In genomic region chr15:85479071-85479647, GRCh38 we compare ENCODE assay signal across 8 cellular contexts.
DNase-seq lines count a peak whose midpoint lies in the region; ATAC-seq and TF ChIP-seq lines count a peak whose summit lies in the region.

No MANE protein-coding gene starts in this region.

- H3K4me3 Mint-ChIP-seq in effector memory CD8-positive, alpha-beta T cell = no peak overlapping the region

- no peaks in the 10 kb centered on the region for H3K27me3 ChIP-seq in RWPE2 (ENCODE audit: insufficient read depth, poor library complexity, severe bottlenecking)

- H3K27ac Mint-ChIP-seq in effector memory CD8-positive, alpha-beta T cell = peak overlapping the region in 1 of 2 donors; percentile 72

- no peaks in the 10 kb centered on the region for H3K9me3 ChIP-seq in RWPE2 (ENCODE audit: severe bottlenecking)

- TF ChIP-seq CTCF in RWPE2 (IDR thresholded peaks at IDR 0.05; ENCODE audit: poor library complexity, severe bottlenecking) = no peak

- DNase-seq in NCI-H82 (lab: John Stamatoyannopoulos, UW) (peak; percentile 70), NCI-H82 treated with DMSO at 0.1 percent for 48 hours (lab: John Stamatoyannopoulos, UW; ENCODE audit: unreplicated experiment) (no peak), RWPE2 (ENCODE audit: low spot score) (no peak), foreskin melanocyte (peak; percentile 53), T-helper 9 cell (no peak)
- no peak for DNase-seq in effector memory CD8-positive, alpha-beta T cell

- H3K4me1 ChIP-seq in RWPE2 (ENCODE audit: insufficient read depth, poor library complexity, severe bottlenecking) = peaks cover 51% of the 10 kb centered on the region

- H3K27ac ChIP-seq in RWPE2 (ENCODE audit: poor library complexity, severe bottlenecking) = peak overlapping the region; percentile 30
- peak overlapping the region in 12 of 21 experiments; percentile 3 to 67 (median 26) for H3K27ac ChIP-seq in skin epidermis

- no peaks in the 10 kb centered on the region for H3K27me3 Mint-ChIP-seq in effector memory CD8-positive, alpha-beta T cell

- H3K4me1 Mint-ChIP-seq in effector memory CD8-positive, alpha-beta T cell (ENCODE audit: low read depth in 2 of 2) = peaks cover 45 to 57% of the 10 kb centered on the region in 2 donors

- no peak overlapping the region for H3K4me3 ChIP-seq in RWPE2 (ENCODE audit: severe bottlenecking)
- H3K4me3 ChIP-seq in skin epidermis = no peak overlapping the region

- no peaks in the 10 kb centered on the region for H3K9me3 Mint-ChIP-seq in effector memory CD8-positive, alpha-beta T cell

- peaks cover 2% of the 10 kb centered on the region for H3K36me3 Mint-ChIP-seq in effector memory CD8-positive, alpha-beta T cell (ENCODE audit: insufficient read depth)

- no peaks in the 10 kb centered on the region for H3K36me3 ChIP-seq in RWPE2 (ENCODE audit: low read depth)

- ATAC-seq in RWPE2 (ENCODE audit: low read depth) (peak; percentile 36), GM18502 (IDR thresholded peaks at IDR 0.05; ENCODE audit: poor library complexity, unreplicated experiment) (no peak)
- ATAC-seq in effector memory CD8-positive, alpha-beta T cell (replicated peaks) = no peak

Comparison
In these comparisons a context has a peak if more than half of its experiments do, and no peak if none do; other contexts are left out.
1. DNase-seq: peak in NCI-H82 (single experiment) and foreskin melanocyte (single experiment); none in NCI-H82 treated with DMSO at 0.1 percent for 48 hours (single experiment), RWPE2 (single experiment), T-helper 9 cell (single experiment) and effector memory CD8-positive, alpha-beta T cell (0 of 3).